In the genomic region with DNA sequence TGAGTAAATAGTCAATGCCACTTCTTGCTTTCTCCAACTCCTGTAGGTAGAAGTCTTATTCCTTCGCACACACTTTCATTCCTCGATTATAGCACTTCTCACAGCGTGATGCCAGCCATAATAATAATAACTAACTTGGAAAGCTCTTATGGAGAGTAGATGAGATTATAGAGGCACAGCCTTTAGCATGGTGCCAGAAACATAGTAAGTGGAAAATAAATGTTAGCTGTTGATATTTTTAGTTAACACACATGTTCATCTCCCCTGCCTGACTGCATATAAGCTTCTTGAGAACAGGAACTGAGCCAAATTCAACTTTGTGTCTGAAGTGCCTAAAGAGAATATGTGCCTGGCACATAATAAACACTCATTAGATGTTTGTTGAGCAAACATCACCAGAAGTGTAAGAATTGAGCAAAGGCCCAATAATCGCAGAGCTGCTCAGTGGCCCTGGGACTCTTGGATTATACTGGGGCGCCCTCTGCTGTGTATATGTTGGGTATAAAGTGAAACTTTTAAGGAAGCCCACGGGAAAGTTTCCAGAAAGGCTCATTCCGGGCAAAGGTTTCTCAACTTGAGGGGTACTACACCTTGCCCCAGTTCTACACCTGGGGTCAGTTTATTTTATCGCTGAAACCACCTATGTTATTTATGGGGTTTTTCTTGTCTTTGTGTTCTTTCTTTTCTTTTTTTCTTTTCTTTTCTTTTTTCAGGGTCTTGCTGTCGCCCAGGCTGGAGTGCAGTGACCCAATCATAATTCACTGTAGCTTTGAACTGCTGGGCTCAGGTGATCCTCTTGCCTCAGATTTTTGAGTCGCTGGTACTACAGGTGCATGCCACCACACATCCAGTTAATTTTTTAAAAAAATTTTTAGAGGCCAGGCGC, we compare ENCODE assay signal across 1 cellular context.
TF ChIP-seq lines count a peak whose summit lies in the region.

No MANE protein-coding gene starts in this region.

TF ChIP-seq in GM23338, 12 proteins besides CTCF, POLR2A, EP300 and RAD21 (continued from another document):
- TF ChIP-seq, protein P1, sequence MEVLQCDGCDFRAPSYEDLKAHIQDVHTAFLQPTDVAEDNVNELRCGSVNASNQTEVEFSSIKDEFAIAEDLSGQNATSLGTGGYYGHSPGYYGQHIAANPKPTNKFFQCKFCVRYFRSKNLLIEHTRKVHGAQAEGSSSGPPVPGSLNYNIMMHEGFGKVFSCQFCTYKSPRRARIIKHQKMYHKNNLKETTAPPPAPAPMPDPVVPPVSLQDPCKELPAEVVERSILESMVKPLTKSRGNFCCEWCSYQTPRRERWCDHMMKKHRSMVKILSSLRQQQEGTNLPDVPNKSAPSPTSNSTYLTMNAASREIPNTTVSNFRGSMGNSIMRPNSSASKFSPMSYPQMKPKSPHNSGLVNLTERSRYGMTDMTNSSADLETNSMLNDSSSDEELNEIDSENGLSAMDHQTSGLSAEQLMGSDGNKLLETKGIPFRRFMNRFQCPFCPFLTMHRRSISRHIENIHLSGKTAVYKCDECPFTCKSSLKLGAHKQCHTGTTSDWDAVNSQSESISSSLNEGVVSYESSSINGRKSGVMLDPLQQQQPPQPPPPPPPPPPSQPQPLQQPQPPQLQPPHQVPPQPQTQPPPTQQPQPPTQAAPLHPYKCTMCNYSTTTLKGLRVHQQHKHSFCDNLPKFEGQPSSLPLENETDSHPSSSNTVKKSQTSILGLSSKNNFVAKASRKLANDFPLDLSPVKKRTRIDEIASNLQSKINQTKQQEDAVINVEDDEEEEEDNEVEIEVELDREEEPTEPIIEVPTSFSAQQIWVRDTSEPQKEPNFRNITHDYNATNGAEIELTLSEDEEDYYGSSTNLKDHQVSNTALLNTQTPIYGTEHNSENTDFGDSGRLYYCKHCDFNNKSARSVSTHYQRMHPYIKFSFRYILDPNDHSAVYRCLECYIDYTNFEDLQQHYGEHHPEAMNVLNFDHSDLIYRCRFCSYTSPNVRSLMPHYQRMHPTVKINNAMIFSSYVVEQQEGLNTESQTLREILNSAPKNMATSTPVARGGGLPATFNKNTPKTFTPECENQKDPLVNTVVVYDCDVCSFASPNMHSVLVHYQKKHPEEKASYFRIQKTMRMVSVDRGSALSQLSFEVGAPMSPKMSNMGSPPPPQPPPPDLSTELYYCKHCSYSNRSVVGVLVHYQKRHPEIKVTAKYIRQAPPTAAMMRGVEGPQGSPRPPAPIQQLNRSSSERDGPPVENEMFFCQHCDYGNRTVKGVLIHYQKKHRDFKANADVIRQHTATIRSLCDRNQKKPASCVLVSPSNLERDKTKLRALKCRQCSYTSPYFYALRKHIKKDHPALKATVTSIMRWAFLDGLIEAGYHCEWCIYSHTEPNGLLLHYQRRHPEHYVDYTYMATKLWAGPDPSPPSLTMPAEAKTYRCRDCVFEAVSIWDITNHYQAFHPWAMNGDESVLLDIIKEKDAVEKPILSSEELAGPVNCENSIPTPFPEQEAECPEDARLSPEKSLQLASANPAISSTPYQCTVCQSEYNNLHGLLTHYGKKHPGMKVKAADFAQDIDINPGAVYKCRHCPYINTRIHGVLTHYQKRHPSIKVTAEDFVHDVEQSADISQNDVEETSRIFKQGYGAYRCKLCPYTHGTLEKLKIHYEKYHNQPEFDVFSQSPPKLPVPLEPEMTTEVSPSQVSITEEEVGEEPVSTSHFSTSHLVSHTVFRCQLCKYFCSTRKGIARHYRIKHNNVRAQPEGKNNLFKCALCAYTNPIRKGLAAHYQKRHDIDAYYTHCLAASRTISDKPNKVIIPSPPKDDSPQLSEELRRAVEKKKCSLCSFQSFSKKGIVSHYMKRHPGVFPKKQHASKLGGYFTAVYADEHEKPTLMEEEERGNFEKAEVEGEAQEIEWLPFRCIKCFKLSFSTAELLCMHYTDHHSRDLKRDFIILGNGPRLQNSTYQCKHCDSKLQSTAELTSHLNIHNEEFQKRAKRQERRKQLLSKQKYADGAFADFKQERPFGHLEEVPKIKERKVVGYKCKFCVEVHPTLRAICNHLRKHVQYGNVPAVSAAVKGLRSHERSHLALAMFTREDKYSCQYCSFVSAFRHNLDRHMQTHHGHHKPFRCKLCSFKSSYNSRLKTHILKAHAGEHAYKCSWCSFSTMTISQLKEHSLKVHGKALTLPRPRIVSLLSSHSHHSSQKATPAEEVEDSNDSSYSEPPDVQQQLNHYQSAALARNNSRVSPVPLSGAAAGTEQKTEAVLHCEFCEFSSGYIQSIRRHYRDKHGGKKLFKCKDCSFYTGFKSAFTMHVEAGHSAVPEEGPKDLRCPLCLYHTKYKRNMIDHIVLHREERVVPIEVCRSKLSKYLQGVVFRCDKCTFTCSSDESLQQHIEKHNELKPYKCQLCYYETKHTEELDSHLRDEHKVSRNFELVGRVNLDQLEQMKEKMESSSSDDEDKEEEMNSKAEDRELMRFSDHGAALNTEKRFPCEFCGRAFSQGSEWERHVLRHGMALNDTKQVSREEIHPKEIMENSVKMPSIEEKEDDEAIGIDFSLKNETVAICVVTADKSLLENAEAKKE (CRISPR knock-in tag; IDR thresholded peaks at IDR 0.05), result no peak
- TF ChIP-seq EZH2phosphoT487 (IDR thresholded peaks at IDR 0.05; ENCODE audit: unreplicated experiment), result no peak
- no peak for TF ChIP-seq ZNF114 (CRISPR knock-in tag; IDR thresholded peaks at IDR 0.05)
- TF ChIP-seq STAT1 (IDR thresholded peaks at IDR 0.05; ENCODE audit: unreplicated experiment), result no peak
